9 cellular contexts compared by ENCODE assay signal in the genomic region with DNA sequence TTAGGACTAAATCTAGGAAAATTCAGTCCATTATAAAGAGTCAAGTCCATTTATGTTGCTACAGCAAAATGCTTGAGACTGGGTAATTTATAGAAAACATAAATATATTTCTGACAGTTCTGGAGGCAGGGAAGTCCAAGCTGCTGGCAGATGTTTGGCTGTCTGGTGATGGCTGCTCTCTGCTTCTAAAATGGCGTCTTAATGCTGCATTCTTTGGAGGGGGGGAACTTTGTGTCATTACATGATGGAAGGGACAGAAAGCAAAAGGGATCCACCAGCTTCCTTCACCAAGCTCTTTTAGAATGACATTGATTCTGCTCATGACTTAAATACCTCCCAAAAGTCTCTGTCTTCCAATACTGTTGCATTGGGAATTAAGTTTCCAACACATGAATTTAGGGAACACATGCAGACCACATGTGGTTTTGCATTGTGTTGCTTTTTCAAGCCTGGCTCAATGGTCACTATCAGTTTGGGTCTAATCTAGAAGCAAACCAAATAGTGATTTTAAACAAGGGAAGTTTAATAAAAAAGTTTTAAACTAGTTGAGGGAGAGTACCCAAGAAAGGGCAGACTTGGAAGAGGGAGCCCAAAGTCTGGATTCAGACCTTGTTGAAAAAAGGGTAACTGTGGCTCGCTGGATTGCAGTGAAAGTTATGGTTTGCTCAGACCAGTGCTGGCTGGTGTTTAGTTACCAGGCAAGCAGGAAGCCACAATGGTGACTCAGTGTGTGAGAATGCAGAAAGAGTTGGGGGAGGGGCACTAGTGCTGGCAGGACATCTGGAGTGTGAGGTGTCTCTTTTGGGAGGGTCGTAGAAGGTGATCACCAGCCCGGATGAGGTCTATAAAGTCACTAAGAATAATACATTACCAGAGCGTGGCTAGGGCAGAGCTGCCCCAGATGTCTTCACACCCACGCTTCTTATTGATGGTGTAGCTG. TPM values are rescaled to one million over a fixed set of nuclear protein-coding genes. Genes with fewer than 3 reads are reported as not detected.
DNase-seq lines count a peak whose midpoint lies in the region.
"Had no signal": no experiment of that assay in that cellular context is flagged by ENCODE, and none has a peak within 500 bp of the region (broad histone marks: within the 10 kb centered on the region; RNA-seq: fewer than 3 reads in every experiment).

No MANE protein-coding gene starts in this region.

- DNase-seq in activated gamma-delta T cell treated with Interleukin-2 at 50 U/mL for 16 hours = peak; percentile 6
- no peak for DNase-seq in activated gamma-delta T cell (lab: John Stamatoyannopoulos, UW)
- peak; percentile 90 for DNase-seq in H4 (ENCODE audit: low spot score)
- peak; percentile 2 for DNase-seq in HuH-7 (ENCODE audit: low spot score)
- peak; percentile 12 to 30 for DNase-seq in activated CD4-positive, alpha-beta T cell treated with anti-CD3 and anti-CD28 coated beads, Interleukin-2, amount 50 U/mL, for 48 hours
- peak; percentile 70 for DNase-seq in iPS-NIHi11 (ENCODE audit: low spot score)
- no peak for DNase-seq in NCI-H345 treated with DMSO at 0.1 percent for 48 hours (lab: John Stamatoyannopoulos, UW; ENCODE audit: unreplicated experiment)
- DNase-seq in NCI-H526 treated with DMSO at 0.1 percent for 48 hours (lab: John Stamatoyannopoulos, UW) = no peak
- DNase-seq: lower lobe of right lung had no signal

RNA-seq across cellular contexts. Expression of a gene that starts 30.8 kb away (rescaled TPM):
- 2.5 and 4.4 TPM in 2 replicates for total RNA-seq in H4 (2014; rRNA removed; shearing (Covaris generic))

RNA-seq across cellular contexts. Expression of a gene that starts 30.8 kb away (rescaled TPM):
- total RNA-seq in H4 (2014; rRNA removed; shearing (Covaris generic)) = not detected in 2 replicates
- total RNA-seq: lower lobe of right lung had no signal

Comparison
In these comparisons a context has a peak if more than half of its experiments do, and no peak if none do; other contexts are left out.
1. DNase-seq: peak in activated gamma-delta T cell treated with Interleukin-2 at 50 U/mL for 16 hours (single experiment), H4 (single experiment), HuH-7 (single experiment), activated CD4-positive, alpha-beta T cell treated with anti-CD3 and anti-CD28 coated beads, Interleukin-2, amount 50 U/mL, for 48 hours (2 of 2) and iPS-NIHi11 (single experiment); none in activated gamma-delta T cell (single experiment), NCI-H345 treated with DMSO at 0.1 percent for 48 hours (single experiment) and NCI-H526 treated with DMSO at 0.1 percent for 48 hours (single experiment).